Comparison of ENCODE assay signal across 1 cellular context in genomic region chr2:74472086-74472944, GRCh38.
A peak's percentile ranks its signal among the peaks of the same experiment; 100 is the strongest.
TF ChIP-seq lines count a peak whose summit lies in the region.

TSS of gene MRPL53 (minus strand) at chr2:74472680. CDS start at chr2:74472660, 20 bp downstream.

TF ChIP-seq in HepG2, 621 proteins besides CTCF, POLR2A, EP300 and RAD21 (continued from another document):
- TF ChIP-seq, protein P1, sequence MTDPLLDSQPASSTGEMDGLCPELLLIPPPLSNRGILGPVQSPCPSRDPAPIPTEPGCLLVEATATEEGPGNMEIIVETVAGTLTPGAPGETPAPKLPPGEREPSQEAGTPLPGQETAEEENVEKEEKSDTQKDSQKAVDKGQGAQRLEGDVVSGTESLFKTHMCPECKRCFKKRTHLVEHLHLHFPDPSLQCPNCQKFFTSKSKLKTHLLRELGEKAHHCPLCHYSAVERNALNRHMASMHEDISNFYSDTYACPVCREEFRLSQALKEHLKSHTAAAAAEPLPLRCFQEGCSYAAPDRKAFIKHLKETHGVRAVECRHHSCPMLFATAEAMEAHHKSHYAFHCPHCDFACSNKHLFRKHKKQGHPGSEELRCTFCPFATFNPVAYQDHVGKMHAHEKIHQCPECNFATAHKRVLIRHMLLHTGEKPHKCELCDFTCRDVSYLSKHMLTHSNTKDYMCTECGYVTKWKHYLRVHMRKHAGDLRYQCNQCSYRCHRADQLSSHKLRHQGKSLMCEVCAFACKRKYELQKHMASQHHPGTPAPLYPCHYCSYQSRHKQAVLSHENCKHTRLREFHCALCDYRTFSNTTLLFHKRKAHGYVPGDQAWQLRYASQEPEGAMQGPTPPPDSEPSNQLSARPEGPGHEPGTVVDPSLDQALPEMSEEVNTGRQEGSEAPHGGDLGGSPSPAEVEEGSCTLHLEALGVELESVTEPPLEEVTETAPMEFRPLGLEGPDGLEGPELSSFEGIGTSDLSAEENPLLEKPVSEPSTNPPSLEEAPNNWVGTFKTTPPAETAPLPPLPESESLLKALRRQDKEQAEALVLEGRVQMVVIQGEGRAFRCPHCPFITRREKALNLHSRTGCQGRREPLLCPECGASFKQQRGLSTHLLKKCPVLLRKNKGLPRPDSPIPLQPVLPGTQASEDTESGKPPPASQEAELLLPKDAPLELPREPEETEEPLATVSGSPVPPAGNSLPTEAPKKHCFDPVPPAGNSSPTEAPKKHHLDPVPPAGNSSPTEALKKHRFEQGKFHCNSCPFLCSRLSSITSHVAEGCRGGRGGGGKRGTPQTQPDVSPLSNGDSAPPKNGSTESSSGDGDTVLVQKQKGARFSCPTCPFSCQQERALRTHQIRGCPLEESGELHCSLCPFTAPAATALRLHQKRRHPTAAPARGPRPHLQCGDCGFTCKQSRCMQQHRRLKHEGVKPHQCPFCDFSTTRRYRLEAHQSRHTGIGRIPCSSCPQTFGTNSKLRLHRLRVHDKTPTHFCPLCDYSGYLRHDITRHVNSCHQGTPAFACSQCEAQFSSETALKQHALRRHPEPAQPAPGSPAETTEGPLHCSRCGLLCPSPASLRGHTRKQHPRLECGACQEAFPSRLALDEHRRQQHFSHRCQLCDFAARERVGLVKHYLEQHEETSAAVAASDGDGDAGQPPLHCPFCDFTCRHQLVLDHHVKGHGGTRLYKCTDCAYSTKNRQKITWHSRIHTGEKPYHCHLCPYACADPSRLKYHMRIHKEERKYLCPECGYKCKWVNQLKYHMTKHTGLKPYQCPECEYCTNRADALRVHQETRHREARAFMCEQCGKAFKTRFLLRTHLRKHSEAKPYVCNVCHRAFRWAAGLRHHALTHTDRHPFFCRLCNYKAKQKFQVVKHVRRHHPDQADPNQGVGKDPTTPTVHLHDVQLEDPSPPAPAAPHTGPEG (CRISPR knock-in tag; IDR thresholded peaks at IDR 0.05) = peak; percentile 94
- TF ChIP-seq ZNF644 (CRISPR knock-in tag; IDR thresholded peaks at IDR 0.05; ENCODE audit: low read depth) (no peak), RXRB (CRISPR knock-in tag; IDR thresholded peaks at IDR 0.05; ENCODE audit: borderline replicate concordance) (peak; percentile 80), RARA (CRISPR knock-in tag; IDR thresholded peaks at IDR 0.05) (peak; percentile 47), ZSCAN29 (CRISPR knock-in tag; conservative IDR thresholded peaks at IDR 0.05) (peak; percentile 96), ZNF20 (CRISPR knock-in tag; IDR thresholded peaks at IDR 0.05) (peak; percentile 27; the same call in 1 of the 2 replicates), ZNF496 (CRISPR knock-in tag; IDR thresholded peaks at IDR 0.05; ENCODE audit: insufficient replicate concordance) (no peak), ZNF264 (CRISPR knock-in tag; IDR thresholded peaks at IDR 0.05) (peak; percentile 81; the same call in 1 of the 2 replicates), ZNF276 (CRISPR knock-in tag; IDR thresholded peaks at IDR 0.05; ENCODE audit: low read depth) (peak; percentile 82), RFXAP (CRISPR knock-in tag; IDR thresholded peaks at IDR 0.05; ENCODE audit: borderline replicate concordance) (peak; percentile 95; the same call in 1 of the 2 replicates), SRSF9 (IDR thresholded peaks at IDR 0.05; ENCODE audit: borderline replicate concordance, insufficient read depth, low read depth, low read length, poor library complexity, severe bottlenecking) (no peak), NFYB (CRISPR knock-in tag; IDR thresholded peaks at IDR 0.05) (peak; percentile 77), GTF2F1 (IDR thresholded peaks at IDR 0.05; ENCODE audit: low read length) (no peak), ZNF629 (CRISPR knock-in tag; conservative IDR thresholded peaks at IDR 0.05) (peak; percentile 37; the same call in 1 of the 2 replicates), XRCC5 (optimal IDR thresholded peaks at IDR 0.05; ENCODE audit: low read length) (peak; percentile 65), ZFP36L2 (CRISPR knock-in tag; IDR thresholded peaks at IDR 0.05) (peak; percentile 16; the same call in 1 of the 2 replicates), HMG20B (CRISPR knock-in tag; conservative IDR thresholded peaks at IDR 0.05) (peak; percentile 28; the same call in 1 of the 2 replicates), SP2 (CRISPR knock-in tag; IDR thresholded peaks at IDR 0.05) (peak; percentile 81), NFRKB (IDR thresholded peaks at IDR 0.05) (no peak), PHB2 (IDR thresholded peaks at IDR 0.05; ENCODE audit: partially characterized antibody) (no peak), CEBPB (IDR thresholded peaks at IDR 0.05; ENCODE audit: borderline replicate concordance, low read depth, low read length) (no peak), ZNF792 (CRISPR knock-in tag; IDR thresholded peaks at IDR 0.05) (peak; percentile 64; the same call in 1 of the 2 replicates), MTF1 (CRISPR knock-in tag; IDR thresholded peaks at IDR 0.05) (peak; percentile 46; the same call in 1 of the 2 replicates), RFX3 (CRISPR knock-in tag; IDR thresholded peaks at IDR 0.05) (peak; percentile 57), DNMT1 (CRISPR knock-in tag; IDR thresholded peaks at IDR 0.05) (peak; percentile 96), BRF2 (CRISPR knock-in tag; IDR thresholded peaks at IDR 0.05) (peak; percentile 98), NFIC (IDR thresholded peaks at IDR 0.05; ENCODE audit: low read length) (peak; percentile 69; the same call in 1 of the 2 replicates), ZNF530 (CRISPR knock-in tag; IDR thresholded peaks at IDR 0.05; ENCODE audit: low read depth) (no peak), ZNF136 (CRISPR knock-in tag; IDR thresholded peaks at IDR 0.05; ENCODE audit: low read depth) (peak; percentile 97)
- TF ChIP-seq, protein P2, sequence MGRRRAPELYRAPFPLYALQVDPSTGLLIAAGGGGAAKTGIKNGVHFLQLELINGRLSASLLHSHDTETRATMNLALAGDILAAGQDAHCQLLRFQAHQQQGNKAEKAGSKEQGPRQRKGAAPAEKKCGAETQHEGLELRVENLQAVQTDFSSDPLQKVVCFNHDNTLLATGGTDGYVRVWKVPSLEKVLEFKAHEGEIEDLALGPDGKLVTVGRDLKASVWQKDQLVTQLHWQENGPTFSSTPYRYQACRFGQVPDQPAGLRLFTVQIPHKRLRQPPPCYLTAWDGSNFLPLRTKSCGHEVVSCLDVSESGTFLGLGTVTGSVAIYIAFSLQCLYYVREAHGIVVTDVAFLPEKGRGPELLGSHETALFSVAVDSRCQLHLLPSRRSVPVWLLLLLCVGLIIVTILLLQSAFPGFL (CRISPR knock-in tag; IDR thresholded peaks at IDR 0.05) = no peak
- TF ChIP-seq, protein P3, sequence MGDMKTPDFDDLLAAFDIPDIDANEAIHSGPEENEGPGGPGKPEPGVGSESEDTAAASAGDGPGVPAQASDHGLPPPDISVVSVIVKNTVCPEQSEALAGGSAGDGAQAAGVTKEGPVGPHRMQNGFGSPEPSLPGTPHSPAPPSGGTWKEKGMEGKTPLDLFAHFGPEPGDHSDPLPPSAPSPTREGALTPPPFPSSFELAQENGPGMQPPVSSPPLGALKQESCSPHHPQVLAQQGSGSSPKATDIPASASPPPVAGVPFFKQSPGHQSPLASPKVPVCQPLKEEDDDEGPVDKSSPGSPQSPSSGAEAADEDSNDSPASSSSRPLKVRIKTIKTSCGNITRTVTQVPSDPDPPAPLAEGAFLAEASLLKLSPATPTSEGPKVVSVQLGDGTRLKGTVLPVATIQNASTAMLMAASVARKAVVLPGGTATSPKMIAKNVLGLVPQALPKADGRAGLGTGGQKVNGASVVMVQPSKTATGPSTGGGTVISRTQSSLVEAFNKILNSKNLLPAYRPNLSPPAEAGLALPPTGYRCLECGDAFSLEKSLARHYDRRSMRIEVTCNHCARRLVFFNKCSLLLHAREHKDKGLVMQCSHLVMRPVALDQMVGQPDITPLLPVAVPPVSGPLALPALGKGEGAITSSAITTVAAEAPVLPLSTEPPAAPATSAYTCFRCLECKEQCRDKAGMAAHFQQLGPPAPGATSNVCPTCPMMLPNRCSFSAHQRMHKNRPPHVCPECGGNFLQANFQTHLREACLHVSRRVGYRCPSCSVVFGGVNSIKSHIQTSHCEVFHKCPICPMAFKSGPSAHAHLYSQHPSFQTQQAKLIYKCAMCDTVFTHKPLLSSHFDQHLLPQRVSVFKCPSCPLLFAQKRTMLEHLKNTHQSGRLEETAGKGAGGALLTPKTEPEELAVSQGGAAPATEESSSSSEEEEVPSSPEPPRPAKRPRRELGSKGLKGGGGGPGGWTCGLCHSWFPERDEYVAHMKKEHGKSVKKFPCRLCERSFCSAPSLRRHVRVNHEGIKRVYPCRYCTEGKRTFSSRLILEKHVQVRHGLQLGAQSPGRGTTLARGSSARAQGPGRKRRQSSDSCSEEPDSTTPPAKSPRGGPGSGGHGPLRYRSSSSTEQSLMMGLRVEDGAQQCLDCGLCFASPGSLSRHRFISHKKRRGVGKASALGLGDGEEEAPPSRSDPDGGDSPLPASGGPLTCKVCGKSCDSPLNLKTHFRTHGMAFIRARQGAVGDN (CRISPR knock-in tag; IDR thresholded peaks at IDR 0.05) = peak; percentile 100
- TF ChIP-seq, protein P4, sequence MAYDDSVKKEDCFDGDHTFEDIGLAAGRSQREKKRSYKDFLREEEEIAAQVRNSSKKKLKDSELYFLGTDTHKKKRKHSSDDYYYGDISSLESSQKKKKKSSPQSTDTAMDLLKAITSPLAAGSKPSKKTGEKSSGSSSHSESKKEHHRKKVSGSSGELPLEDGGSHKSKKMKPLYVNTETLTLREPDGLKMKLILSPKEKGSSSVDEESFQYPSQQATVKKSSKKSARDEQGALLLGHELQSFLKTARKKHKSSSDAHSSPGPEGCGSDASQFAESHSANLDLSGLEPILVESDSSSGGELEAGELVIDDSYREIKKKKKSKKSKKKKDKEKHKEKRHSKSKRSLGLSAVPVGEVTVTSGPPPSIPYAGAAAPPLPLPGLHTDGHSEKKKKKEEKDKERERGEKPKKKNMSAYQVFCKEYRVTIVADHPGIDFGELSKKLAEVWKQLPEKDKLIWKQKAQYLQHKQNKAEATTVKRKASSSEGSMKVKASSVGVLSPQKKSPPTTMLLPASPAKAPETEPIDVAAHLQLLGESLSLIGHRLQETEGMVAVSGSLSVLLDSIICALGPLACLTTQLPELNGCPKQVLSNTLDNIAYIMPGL (CRISPR knock-in tag; IDR thresholded peaks at IDR 0.05; ENCODE audit: borderline replicate concordance in 1 of 2, low read depth in 1 of 2) = peak; percentile 89 to 96; a peak in 3 of 4 replicates
- TF ChIP-seq, protein P5, sequence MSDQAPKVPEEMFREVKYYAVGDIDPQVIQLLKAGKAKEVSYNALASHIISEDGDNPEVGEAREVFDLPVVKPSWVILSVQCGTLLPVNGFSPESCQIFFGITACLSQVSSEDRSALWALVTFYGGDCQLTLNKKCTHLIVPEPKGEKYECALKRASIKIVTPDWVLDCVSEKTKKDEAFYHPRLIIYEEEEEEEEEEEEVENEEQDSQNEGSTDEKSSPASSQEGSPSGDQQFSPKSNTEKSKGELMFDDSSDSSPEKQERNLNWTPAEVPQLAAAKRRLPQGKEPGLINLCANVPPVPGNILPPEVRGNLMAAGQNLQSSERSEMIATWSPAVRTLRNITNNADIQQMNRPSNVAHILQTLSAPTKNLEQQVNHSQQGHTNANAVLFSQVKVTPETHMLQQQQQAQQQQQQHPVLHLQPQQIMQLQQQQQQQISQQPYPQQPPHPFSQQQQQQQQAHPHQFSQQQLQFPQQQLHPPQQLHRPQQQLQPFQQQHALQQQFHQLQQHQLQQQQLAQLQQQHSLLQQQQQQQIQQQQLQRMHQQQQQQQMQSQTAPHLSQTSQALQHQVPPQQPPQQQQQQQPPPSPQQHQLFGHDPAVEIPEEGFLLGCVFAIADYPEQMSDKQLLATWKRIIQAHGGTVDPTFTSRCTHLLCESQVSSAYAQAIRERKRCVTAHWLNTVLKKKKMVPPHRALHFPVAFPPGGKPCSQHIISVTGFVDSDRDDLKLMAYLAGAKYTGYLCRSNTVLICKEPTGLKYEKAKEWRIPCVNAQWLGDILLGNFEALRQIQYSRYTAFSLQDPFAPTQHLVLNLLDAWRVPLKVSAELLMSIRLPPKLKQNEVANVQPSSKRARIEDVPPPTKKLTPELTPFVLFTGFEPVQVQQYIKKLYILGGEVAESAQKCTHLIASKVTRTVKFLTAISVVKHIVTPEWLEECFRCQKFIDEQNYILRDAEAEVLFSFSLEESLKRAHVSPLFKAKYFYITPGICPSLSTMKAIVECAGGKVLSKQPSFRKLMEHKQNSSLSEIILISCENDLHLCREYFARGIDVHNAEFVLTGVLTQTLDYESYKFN (CRISPR knock-in tag; conservative IDR thresholded peaks at IDR 0.05) = peak; percentile 69; the same call in 1 of the 2 replicates
